In the genomic region with DNA sequence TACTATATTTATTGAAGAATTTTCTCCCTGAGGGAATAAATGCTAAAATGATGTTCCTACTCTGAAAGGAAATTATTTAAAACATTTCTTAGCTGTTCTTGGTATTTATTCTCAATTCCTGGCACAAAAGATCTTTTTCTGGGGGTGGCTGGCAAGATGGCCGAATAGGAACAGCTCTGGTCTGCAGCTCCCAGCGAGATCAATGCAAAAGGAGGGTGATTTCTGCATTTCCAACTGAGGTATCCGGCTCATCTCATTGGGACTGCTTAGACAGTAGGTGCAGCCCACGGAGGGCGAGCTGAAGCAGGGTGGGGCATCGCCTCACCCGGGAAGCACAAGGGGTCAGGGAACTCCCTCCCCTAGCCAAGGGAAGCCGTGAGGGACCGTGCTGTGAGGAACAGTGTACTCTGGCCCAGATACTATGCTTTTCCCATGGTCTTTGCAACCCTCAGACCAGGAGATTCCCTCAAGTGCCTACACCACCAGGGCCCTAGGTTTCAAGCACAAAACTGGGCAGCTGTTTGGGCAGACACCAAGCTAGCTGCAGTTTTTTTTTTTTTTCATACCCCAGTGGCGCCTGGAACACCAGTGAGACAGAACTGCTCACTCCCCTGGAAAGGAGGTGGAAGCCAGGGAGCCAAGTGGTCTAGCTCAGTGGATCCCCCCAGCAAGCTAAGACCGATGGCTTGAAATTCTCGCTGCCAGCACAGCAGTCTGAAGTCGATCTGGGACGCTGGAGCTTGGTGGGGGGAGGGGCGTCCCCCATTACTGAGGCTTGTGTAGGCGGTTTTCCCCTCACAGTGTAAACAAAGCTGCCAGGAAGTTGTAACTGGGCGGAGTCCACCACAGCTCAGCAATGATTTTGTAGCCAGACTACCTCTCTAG, we compare ENCODE assay signal across 8 cellular contexts.
A peak's percentile ranks its signal among the peaks of the same experiment; 100 is the strongest.
DNase-seq lines count a peak whose midpoint lies in the region; FAIRE-seq and TF ChIP-seq lines count a peak whose summit lies in the region.
"Not testable (repeated sequence)": the region's sequence is repeated elsewhere in the genome, so short reads cannot be mapped to it uniquely, and the experiment has no call there.

No MANE protein-coding gene starts in this region.

- intact Hi-C loops in activated naive CD4-positive, alpha-beta T cell treated with anti-CD3 and anti-CD28 coated beads for 36 hours (cut with micrococcal nuclease) = loop anchor here (10.0 kb wide), 1 partner anchor 822 kb away; no protein-coding TSS in a partner anchor
- intact Hi-C loops in cardiac septum (cut with DNase I) = not testable (repeated sequence)

- H3K27me3 ChIP-seq in parathyroid adenoma (ENCODE audit: control insufficient read depth, insufficient read depth, low read length); suprapubic skin: not testable (repeated sequence)

- H3K4me3 ChIP-seq in HEK293 (ENCODE audit: low read depth, low read length) = peak overlapping the region; percentile 16
- H3K4me3 ChIP-seq in parathyroid adenoma (ENCODE audit: low read depth, low read length) = not testable (repeated sequence)
- peak overlapping the region; percentile 14 for H3K4me3 ChIP-seq in suprapubic skin

- TF ChIP-seq CTCF in HEK293 (tag by site-specific recombination; IDR thresholded peaks at IDR 0.05); parathyroid adenoma (IDR thresholded peaks at IDR 0.05); suprapubic skin (IDR thresholded peaks at IDR 0.05): not testable (repeated sequence)

- FAIRE-seq in GM12892 (lab: Jason Lieb, UNC) = peak; percentile 56

- H3K4me1 Mint-ChIP-seq in activated naive CD4-positive, alpha-beta T cell treated with anti-CD3 and anti-CD28 coated beads for 36 hours (ENCODE audit: low read depth) = peaks cover 21% of the 10 kb centered on the region

- WGBS in suprapubic skin = 38% methylated on average over 14 of the region's 17 CpGs

- H3K4me2 ChIP-seq in parathyroid adenoma (ENCODE audit: low read length) = not testable (repeated sequence)

- not testable (repeated sequence) for H3K4me1 ChIP-seq in HEK293 (ENCODE audit: control insufficient read depth, insufficient read depth, low read length); parathyroid adenoma
- H3K4me1 ChIP-seq in suprapubic skin = peaks cover 11% of the 10 kb centered on the region

- peak overlapping the region; percentile 72 for H3K27ac Mint-ChIP-seq in activated naive CD4-positive, alpha-beta T cell treated with anti-CD3 and anti-CD28 coated beads for 36 hours

- H3K27me3 Mint-ChIP-seq in activated naive CD4-positive, alpha-beta T cell treated with anti-CD3 and anti-CD28 coated beads for 36 hours (ENCODE audit: low read depth) = not testable (repeated sequence)

- peak overlapping the region; percentile 45; the same call in 1 of the 2 replicates for H3K27ac ChIP-seq in HEK293 (ENCODE audit: extremely low read depth, low read depth, low read length)
- not testable (repeated sequence) for H3K27ac ChIP-seq in parathyroid adenoma, suprapubic skin

- POLR2A ChIA-PET in HEK293 (lab: Yijun Ruan, JAX) = not testable (repeated sequence)

- H3K4me3 Mint-ChIP-seq in activated naive CD4-positive, alpha-beta T cell treated with anti-CD3 and anti-CD28 coated beads for 36 hours = not testable (repeated sequence)

- not testable (repeated sequence) for TF ChIP-seq POLR2A in GM12892 (IDR thresholded peaks at IDR 0.05; ENCODE audit: low read depth, low read length); suprapubic skin (IDR thresholded peaks at IDR 0.05)

- H3K9me3 ChIP-seq in HEK293 (ENCODE audit: control insufficient read depth, insufficient read depth, low read depth, low read length); parathyroid adenoma (ENCODE audit: control insufficient read depth, low read length); suprapubic skin: not testable (repeated sequence)

- not testable (repeated sequence) for H3K36me3 ChIP-seq in HEK293 (ENCODE audit: control insufficient read depth in 2 of 2, insufficient read depth in 1 of 2, low read length in 2 of 2); parathyroid adenoma (ENCODE audit: control insufficient read depth, insufficient read depth, low read length); suprapubic skin

- TF ChIP-seq EP300 in suprapubic skin (IDR thresholded peaks at IDR 0.05) = not testable (repeated sequence)

- H3K36me3 Mint-ChIP-seq in activated naive CD4-positive, alpha-beta T cell treated with anti-CD3 and anti-CD28 coated beads for 36 hours (ENCODE audit: low read depth) = peaks cover 11% of the 10 kb centered on the region

- peaks cover 18% of the 10 kb centered on the region for H3K9me3 Mint-ChIP-seq in activated naive CD4-positive, alpha-beta T cell treated with anti-CD3 and anti-CD28 coated beads for 36 hours

- not testable (repeated sequence) for H3K9ac ChIP-seq in parathyroid adenoma

- not testable (repeated sequence) for H3K79me2 ChIP-seq in parathyroid adenoma

- DNase-seq in GM12892 (ENCODE audit: insufficient read length); suprapubic skin (ENCODE audit: low spot score in 2 of 2): not testable (repeated sequence)
- peak; percentile 73 for DNase-seq in M059J (ENCODE audit: low read depth)
- DNase-seq in T-helper 2 cell = peak in 3 of 5 experiments; percentile 22 to 90 (median 65)
- DNase-seq in activated naive CD4-positive, alpha-beta T cell treated with anti-CD3 and anti-CD28 coated beads for 36 hours = peak; percentile 76
- peak; percentile 85 for DNase-seq in cardiac septum (ENCODE audit: low spot score)

- CTCF ChIA-PET in HEK293 (lab: Yijun Ruan, JAX) = interaction anchor here (0.5 to 2.0 kb wide), 2 partner anchors 9 to 497 kb away, joined by 5 to 20 read pairs; no protein-coding TSS in a partner anchor
- CTCF ChIA-PET in activated naive CD4-positive, alpha-beta T cell treated with anti-CD3 and anti-CD28 coated beads for 36 hours (lab: Charles Lee) = interaction anchor here (0.6 to 1.6 kb wide), 2 partner anchors 9 kb away, joined by 4 to 8 read pairs; no protein-coding TSS in a partner anchor

- peak overlapping the region; percentile 41 for H2AFZ ChIP-seq in parathyroid adenoma

TF ChIP-seq in HEK293, 187 proteins besides CTCF, POLR2A, EP300 and RAD21 (continues in another document):
- TF ChIP-seq ZBTB17 (tag by site-specific recombination; IDR thresholded peaks at IDR 0.05) (peak; percentile 38; the same call in 1 of the 2 replicates), ZFHX2 (tag by site-specific recombination; conservative IDR thresholded peaks at IDR 0.05) (0 out of 2 replicates have a peak, but pooled peaks have one; percentile 23), ZBTB48 (tag by site-specific recombination; IDR thresholded peaks at IDR 0.05) (peak; percentile 77), ZSCAN30 (tag by site-specific recombination; IDR thresholded peaks at IDR 0.05) (0 out of 2 replicates have a peak, but pooled peaks have one; percentile 13), SETDB1 (IDR thresholded peaks at IDR 0.05; ENCODE audit: insufficient read length, low read length) (peak; percentile 61), GLIS1 (tag by site-specific recombination; IDR thresholded peaks at IDR 0.05) (peak; percentile 21; the same call in 1 of the 2 replicates), SP3 (tag by site-specific recombination; IDR thresholded peaks at IDR 0.05) (peak; percentile 18; the same call in 1 of the 2 replicates)
- TF ChIP-seq, protein P1, sequence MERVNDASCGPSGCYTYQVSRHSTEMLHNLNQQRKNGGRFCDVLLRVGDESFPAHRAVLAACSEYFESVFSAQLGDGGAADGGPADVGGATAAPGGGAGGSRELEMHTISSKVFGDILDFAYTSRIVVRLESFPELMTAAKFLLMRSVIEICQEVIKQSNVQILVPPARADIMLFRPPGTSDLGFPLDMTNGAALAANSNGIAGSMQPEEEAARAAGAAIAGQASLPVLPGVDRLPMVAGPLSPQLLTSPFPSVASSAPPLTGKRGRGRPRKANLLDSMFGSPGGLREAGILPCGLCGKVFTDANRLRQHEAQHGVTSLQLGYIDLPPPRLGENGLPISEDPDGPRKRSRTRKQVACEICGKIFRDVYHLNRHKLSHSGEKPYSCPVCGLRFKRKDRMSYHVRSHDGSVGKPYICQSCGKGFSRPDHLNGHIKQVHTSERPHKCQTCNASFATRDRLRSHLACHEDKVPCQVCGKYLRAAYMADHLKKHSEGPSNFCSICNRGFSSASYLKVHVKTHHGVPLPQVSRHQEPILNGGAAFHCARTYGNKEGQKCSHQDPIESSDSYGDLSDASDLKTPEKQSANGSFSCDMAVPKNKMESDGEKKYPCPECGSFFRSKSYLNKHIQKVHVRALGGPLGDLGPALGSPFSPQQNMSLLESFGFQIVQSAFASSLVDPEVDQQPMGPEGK (tag by site-specific recombination; IDR thresholded peaks at IDR 0.05) = 0 out of 2 replicates have a peak, but pooled peaks have one; percentile 28
- TF ChIP-seq, protein P2, sequence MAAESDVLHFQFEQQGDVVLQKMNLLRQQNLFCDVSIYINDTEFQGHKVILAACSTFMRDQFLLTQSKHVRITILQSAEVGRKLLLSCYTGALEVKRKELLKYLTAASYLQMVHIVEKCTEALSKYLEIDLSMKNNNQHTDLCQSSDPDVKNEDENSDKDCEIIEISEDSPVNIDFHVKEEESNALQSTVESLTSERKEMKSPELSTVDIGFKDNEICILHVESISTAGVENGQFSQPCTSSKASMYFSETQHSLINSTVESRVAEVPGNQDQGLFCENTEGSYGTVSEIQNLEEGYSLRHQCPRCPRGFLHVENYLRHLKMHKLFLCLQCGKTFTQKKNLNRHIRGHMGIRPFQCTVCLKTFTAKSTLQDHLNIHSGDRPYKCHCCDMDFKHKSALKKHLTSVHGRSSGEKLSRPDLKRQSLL (tag by site-specific recombination; IDR thresholded peaks at IDR 0.05) = peak; percentile 58; the same call in 1 of the 2 replicates
